In the genomic region with DNA sequence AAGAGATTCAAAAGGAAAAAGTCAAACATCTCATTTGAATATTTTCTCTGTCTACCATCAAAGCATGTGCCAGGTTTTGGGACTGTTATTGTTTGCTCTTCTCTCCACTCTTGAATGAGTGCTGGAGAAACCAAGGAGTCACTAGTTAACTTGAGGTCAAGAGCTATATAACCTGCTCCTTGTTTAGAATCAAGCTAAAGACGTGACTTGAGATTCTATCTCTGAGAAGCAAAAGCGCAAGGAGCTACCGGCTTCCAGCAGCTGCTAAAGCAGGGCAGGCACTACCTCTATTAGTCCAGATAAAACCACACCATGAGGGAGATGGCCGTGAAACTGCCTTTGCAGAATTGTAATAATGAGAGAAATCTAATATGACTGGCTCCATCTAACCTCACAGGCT, we compare ENCODE assay signal across 21 cellular contexts. TPM values are rescaled to one million over a fixed set of nuclear protein-coding genes. Genes with fewer than 3 reads are reported as not detected.
DNase-seq lines count a peak whose midpoint lies in the region; ATAC-seq and TF ChIP-seq lines count a peak whose summit lies in the region.
"Had no signal": no experiment of that assay in that cellular context is flagged by ENCODE, and none has a peak within 500 bp of the region (broad histone marks: within the 10 kb centered on the region; RNA-seq: fewer than 3 reads in every experiment).

No MANE protein-coding gene starts in this region.

- intact Hi-C loops in transverse colon (cut with DNase I; ENCODE audit: low total_unique reads): no loop called here

- H2AFZ ChIP-seq in DND-41 (ENCODE audit: low read depth, low read length): no peak overlapping the region

- 82 to 90% methylated on average over 4 of the region's 4 CpGs for WGBS in transverse colon (ENCODE audit: low coverage in 1 of 2), 2 donors

- H3K27me3 ChIP-seq in DND-41 (ENCODE audit: insufficient read depth, low read length, poor library complexity) (no peaks in the 10 kb centered on the region), transverse colon (no peaks in the 10 kb centered on the region)
- H3K27me3 ChIP-seq: dorsolateral prefrontal cortex, spleen had no signal

- H3K4me3 Mint-ChIP-seq in activated T-cell treated with anti-CD3 and anti-CD28 coated beads, Interleukin-2, amount 50 U/mL, for 24 hours: peak overlapping the region; percentile 79
- peak overlapping the region; percentile 91 for H3K4me3 Mint-ChIP-seq in natural killer cell treated with Interleukin-12 subunit alpha and Interleukin-12 subunit beta and Interleukin-15 and Interleukin-18, amount 100 ng/mL, for 72 hours
- H3K4me3 Mint-ChIP-seq: CD14-positive monocyte, WTC11 had no signal

- H3K36me3 ChIP-seq in DND-41 (ENCODE audit: insufficient read depth, low read length) (peaks cover 72% of the 10 kb centered on the region), transverse colon (peaks cover 0 to 14% (median 2%) of the 10 kb centered on the region in 4 donors)

- peaks cover 27% of the 10 kb centered on the region for H3K9me3 ChIP-seq in DND-41 (ENCODE audit: insufficient read depth, low read length, severe bottlenecking)
- H3K9me3 ChIP-seq in transverse colon: peaks cover 11 to 14% of the 10 kb centered on the region in 2 donors
- H3K9me3 ChIP-seq: HAP-1 had no signal

- H3K4me1 ChIP-seq in DND-41 (ENCODE audit: insufficient read depth, low read length): peaks cover 52% of the 10 kb centered on the region
- H3K4me1 ChIP-seq in transverse colon: no peaks in the 10 kb centered on the region
- H3K4me1 ChIP-seq: HAP-1 had no signal

- no peaks in the 10 kb centered on the region for H4K20me1 ChIP-seq in DND-41 (ENCODE audit: insufficient read depth, low read length)

- H3K27ac ChIP-seq in DND-41 (ENCODE audit: low read length) (peak overlapping the region; percentile 96; the same call in 1 of the 2 replicates), transverse colon (no peak overlapping the region)

- DNase-seq in activated T-cell treated with anti-CD3 and anti-CD28 coated beads, Interleukin-2, amount 50 U/mL, for 24 hours: no peak
- DNase-seq in activated T-cell treated with anti-CD3 and anti-CD28 coated beads for 4 hours: no peak
- DNase-seq in DND-41: no peak
- no peak for DNase-seq in activated naive CD4-positive, alpha-beta T cell treated with anti-CD3 and anti-CD28 coated beads, Interleukin-2, amount 50 U/mL, for 72 hours (ENCODE audit: low spot score in 2 of 2)
- DNase-seq in natural killer cell treated with Interleukin-12 subunit alpha and Interleukin-12 subunit beta and Interleukin-15 and Interleukin-18, amount 100 ng/mL, for 72 hours (ENCODE audit: low spot score): no peak
- DNase-seq in transverse colon: no peak
- DNase-seq: caudate nucleus, DMS53, dorsolateral prefrontal cortex, left cardiac atrium, NCI-H1436, NCI-H2171, OCI-M1, SHP77, spleen had no signal

- no peak for TF ChIP-seq POLR2A in transverse colon (IDR thresholded peaks at IDR 0.05)

- H3K36me3 Mint-ChIP-seq in activated T-cell treated with anti-CD3 and anti-CD28 coated beads, Interleukin-2, amount 50 U/mL, for 24 hours (ENCODE audit: low read depth): peaks cover 95% of the 10 kb centered on the region
- H3K36me3 Mint-ChIP-seq in activated naive CD4-positive, alpha-beta T cell treated with anti-CD3 and anti-CD28 coated beads, Interleukin-2, amount 50 U/mL, for 72 hours: peaks cover 36 to 74% of the 10 kb centered on the region in 2 donors
- H3K36me3 Mint-ChIP-seq in natural killer cell treated with Interleukin-12 subunit alpha and Interleukin-12 subunit beta and Interleukin-15 and Interleukin-18, amount 100 ng/mL, for 72 hours: peaks cover 58% of the 10 kb centered on the region

- ATAC-seq in DND-41 (ENCODE audit: insufficient read depth, low read depth): no peak
- no peak for ATAC-seq in activated naive CD4-positive, alpha-beta T cell treated with anti-CD3 and anti-CD28 coated beads, Interleukin-2, amount 50 U/mL, for 72 hours
- ATAC-seq in natural killer cell treated with Interleukin-12 subunit alpha and Interleukin-12 subunit beta and Interleukin-15 and Interleukin-18, amount 100 ng/mL, for 72 hours: no peak
- ATAC-seq in HG02610 (IDR thresholded peaks at IDR 0.05; ENCODE audit: unreplicated experiment): no peak
- ATAC-seq in GM19467 (IDR thresholded peaks at IDR 0.05; ENCODE audit: unreplicated experiment): no peak
- ATAC-seq: HepG2, left cardiac atrium, WTC11 had no signal

- TF ChIP-seq CTCF in DND-41 (IDR thresholded peaks at IDR 0.05; ENCODE audit: borderline replicate concordance, extremely low read depth, low read length, poor library complexity, severe bottlenecking) (no peak), transverse colon (IDR thresholded peaks at IDR 0.05) (no peak)

- TF ChIP-seq EP300 in transverse colon (IDR thresholded peaks at IDR 0.05; ENCODE audit: low read depth): no peak

- H3K4me2 ChIP-seq in DND-41 (ENCODE audit: insufficient read depth, low read length): no peak overlapping the region

- H3K4me3 ChIP-seq in DND-41 (ENCODE audit: low read depth in 1 of 2, low read length in 2 of 2) (no peak overlapping the region), transverse colon (no peak overlapping the region)
- H3K4me3 ChIP-seq: dorsolateral prefrontal cortex, HAP-1 had no signal

- H3K27me3 Mint-ChIP-seq in activated T-cell treated with anti-CD3 and anti-CD28 coated beads, Interleukin-2, amount 50 U/mL, for 24 hours: no peaks in the 10 kb centered on the region
- no peaks in the 10 kb centered on the region for H3K27me3 Mint-ChIP-seq in natural killer cell treated with Interleukin-12 subunit alpha and Interleukin-12 subunit beta and Interleukin-15 and Interleukin-18, amount 100 ng/mL, for 72 hours

- H3K9me3 Mint-ChIP-seq in activated T-cell treated with anti-CD3 and anti-CD28 coated beads, Interleukin-2, amount 50 U/mL, for 24 hours: peaks cover 15% of the 10 kb centered on the region
- peaks cover 12 to 18% of the 10 kb centered on the region in 2 donors for H3K9me3 Mint-ChIP-seq in activated naive CD4-positive, alpha-beta T cell treated with anti-CD3 and anti-CD28 coated beads, Interleukin-2, amount 50 U/mL, for 72 hours
- no peaks in the 10 kb centered on the region for H3K9me3 Mint-ChIP-seq in natural killer cell treated with Interleukin-12 subunit alpha and Interleukin-12 subunit beta and Interleukin-15 and Interleukin-18, amount 100 ng/mL, for 72 hours
- H3K9me3 Mint-ChIP-seq: WTC11 had no signal

- peaks cover 68% of the 10 kb centered on the region for H3K79me2 ChIP-seq in DND-41 (ENCODE audit: insufficient read depth, low read length)

- no peak overlapping the region for H3K9ac ChIP-seq in DND-41 (ENCODE audit: low read depth, low read length)

- peak overlapping the region; percentile 71 for H3K27ac Mint-ChIP-seq in activated T-cell treated with anti-CD3 and anti-CD28 coated beads, Interleukin-2, amount 50 U/mL, for 24 hours
- H3K27ac Mint-ChIP-seq in activated naive CD4-positive, alpha-beta T cell treated with anti-CD3 and anti-CD28 coated beads, Interleukin-2, amount 50 U/mL, for 72 hours: peak overlapping the region; percentile 24 to 88
- peak overlapping the region; percentile 94 to 95 for H3K27ac Mint-ChIP-seq in natural killer cell treated with Interleukin-12 subunit alpha and Interleukin-12 subunit beta and Interleukin-15 and Interleukin-18, amount 100 ng/mL, for 72 hours
- H3K27ac Mint-ChIP-seq: WTC11 had no signal

- peaks cover 83% of the 10 kb centered on the region for H3K4me1 Mint-ChIP-seq in activated T-cell treated with anti-CD3 and anti-CD28 coated beads, Interleukin-2, amount 50 U/mL, for 24 hours (ENCODE audit: low read depth)
- H3K4me1 Mint-ChIP-seq in natural killer cell treated with Interleukin-12 subunit alpha and Interleukin-12 subunit beta and Interleukin-15 and Interleukin-18, amount 100 ng/mL, for 72 hours (ENCODE audit: low read depth in 2 of 2): peaks cover 52 to 67% of the 10 kb centered on the region in 2 donors

- in situ Hi-C loops in transverse colon (cut with MboI; ENCODE audit: low pct_ligation_motif_present in 1 of 4, low pct_unique_long_range_greater_than_20kb in 1 of 4, low sequenced_read_pairs in 3 of 4): no loop called here

RNA-seq across cellular contexts. Expression of a gene that starts 36.0 kb away (rescaled TPM):
- total RNA-seq in activated naive CD4-positive, alpha-beta T cell treated with anti-CD3 and anti-CD28 coated beads, Interleukin-2, amount 50 U/mL, for 72 hours: 10 to 100 TPM; 37.0 to 59.5 TPM
- total RNA-seq in natural killer cell treated with Interleukin-12 subunit alpha and Interleukin-12 subunit beta and Interleukin-15 and Interleukin-18, amount 100 ng/mL, for 72 hours: 100 to 1,000 TPM; 104 to 116 TPM
- total RNA-seq in transverse colon: 10 to 100 TPM; 37.0 to 86.6 (median 62.5) TPM
